7 cellular contexts compared by ENCODE assay signal in the genomic region with DNA sequence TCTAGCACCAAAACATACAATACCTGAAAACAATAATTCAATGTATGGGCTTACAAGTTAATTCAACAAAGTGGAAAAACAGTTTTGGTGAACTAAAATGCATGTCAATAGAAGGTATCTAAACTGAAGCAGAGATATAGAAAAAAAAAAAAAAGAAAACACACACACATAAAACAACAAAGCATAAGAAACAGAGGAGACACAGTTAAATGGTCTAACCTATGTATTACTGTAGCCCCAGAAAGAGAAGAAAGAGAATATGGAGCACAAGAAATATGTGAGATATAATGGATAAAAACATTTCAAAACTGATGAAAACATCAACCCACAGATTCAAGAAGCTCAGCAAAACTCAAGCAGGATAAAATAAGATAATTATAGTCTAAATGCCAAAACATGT.
"Had no signal": no experiment of that assay in that cellular context is flagged by ENCODE, and none has a peak within 500 bp of the region (broad histone marks: within the 10 kb centered on the region; RNA-seq: fewer than 3 reads in every experiment).

No MANE protein-coding gene starts in this region.

- H3K9me3 Mint-ChIP-seq: GM23338, H9, HFFc6 had no signal

- ATAC-seq: GM23338, HepG2 had no signal

- DNase-seq: H9, HCEC 1CT, HFFc6 had no signal

- H3K27ac Mint-ChIP-seq: GM23338, H9, HFFc6, IgD-negative memory B cell had no signal

- H3K27me3 Mint-ChIP-seq: IgD-negative memory B cell had no signal

- H3K27ac ChIP-seq: HL-60 had no signal

- H3K4me3 Mint-ChIP-seq: GM23338, H9, HFFc6, IgD-negative memory B cell had no signal

- H3K4me3 ChIP-seq: GM23338 had no signal

- H3K4me1 Mint-ChIP-seq: GM23338, H9, IgD-negative memory B cell had no signal
